ENCODE assay signal across 8 cellular contexts in genomic region chr7:123865517-123866117, GRCh38. TPM values are rescaled to one million over a fixed set of nuclear protein-coding genes. Genes with fewer than 3 reads are reported as not detected.
DNase-seq lines count a peak whose midpoint lies in the region; ATAC-seq and TF ChIP-seq lines count a peak whose summit lies in the region.

No MANE protein-coding gene starts in this region.

- no peak overlapping the region for H3K4ac ChIP-seq in IMR-90 (ENCODE audit: low read depth, low read length)

- H3K36me3 ChIP-seq in IMR-90 (ENCODE audit: control insufficient read depth, insufficient read depth, low read length): no peaks in the 10 kb centered on the region

- H2BK20ac ChIP-seq in IMR-90 (ENCODE audit: low read depth, low read length): no peak overlapping the region

- no peak overlapping the region for H2AK5ac ChIP-seq in IMR-90 (ENCODE audit: low read depth, low read length)

- CTCF ChIA-PET in IMR-90 (lab: Yijun Ruan, JAX): interaction anchor here (0.6 to 2.2 kb wide), 7 partner anchors 50 to 230 kb away, joined by 3 to 17 read pairs (median 4); no protein-coding TSS in a partner anchor
- CTCF ChIA-PET in RWPE1 (lab: Yijun Ruan, JAX): interaction anchor here (0.5 to 3.1 kb wide), 6 partner anchors 15 to 230 kb away, joined by 3 to 30 read pairs (median 6); no protein-coding TSS in a partner anchor

- H3K36me3 Mint-ChIP-seq in brain: no peaks in the 10 kb centered on the region

- peaks cover 0 to 4% (median 3%) of the 10 kb centered on the region in 5 experiments for H3K9me3 Mint-ChIP-seq in brain

- peak overlapping the region in 1 of 5 experiments; percentile 8 for H3K27ac Mint-ChIP-seq in brain

- H3K18ac ChIP-seq in IMR-90 (ENCODE audit: low read depth, low read length): no peak overlapping the region

- no peaks in the 10 kb centered on the region for H4K20me1 ChIP-seq in IMR-90 (ENCODE audit: insufficient read depth, low read length)

- peaks cover 3% of the 10 kb centered on the region for H3K27me3 ChIP-seq in IMR-90 (ENCODE audit: control insufficient read depth, insufficient read depth, low read length)

- H3K27me3 Mint-ChIP-seq in brain: peaks cover 6% of the 10 kb centered on the region

- TF ChIP-seq CTCF in IMR-90 (conservative IDR thresholded peaks at IDR 0.05; ENCODE audit: low read depth, low read length) (peak; percentile 74), RWPE1 (conservative IDR thresholded peaks at IDR 0.05; ENCODE audit: low read depth) (peak; percentile 84), brain (conservative IDR thresholded peaks at IDR 0.05) (peak; percentile 80 to 84)

- H3K27ac ChIP-seq in IMR-90 (ENCODE audit: insufficient read depth, low read length) (no peak overlapping the region), RWPE1 (no peak overlapping the region)

- H3K9me3 ChIP-seq in IMR-90 (ENCODE audit: control insufficient read depth, insufficient read depth, low read length): no peaks in the 10 kb centered on the region

- no peak overlapping the region for H2AK9ac ChIP-seq in IMR-90 (replicated peaks; ENCODE audit: low read depth, low read length, poor library complexity)

- POLR2A ChIA-PET in IMR-90 (lab: Charles Lee; ENCODE audit: unreplicated experiment) (no interaction called here), RWPE1 (lab: Yijun Ruan, JAX; ENCODE audit: low non-redundant PET) (no interaction called here)

- peak; percentile 94 for ATAC-seq in GM21723 (IDR thresholded peaks at IDR 0.05; ENCODE audit: unreplicated experiment)
- ATAC-seq in IMR-90 (ENCODE audit: low read depth): peak; percentile 96

- no peak overlapping the region for H2BK120ac ChIP-seq in IMR-90 (ENCODE audit: low read depth, low read length)

- TF ChIP-seq RAD21 in IMR-90 (IDR thresholded peaks at IDR 0.05; ENCODE audit: low read length): peak; percentile 69

- no peak overlapping the region for H3K14ac ChIP-seq in IMR-90 (replicated peaks; ENCODE audit: low read depth, low read length)

- dilution Hi-C loops in IMR-90 (cut with HindIII; ENCODE audit: low sequenced_read_pairs, unreplicated experiment): no loop called here

- BruUV-seq in IMR-90 (replicated peaks; lab: Mats Ljungman, UMichigan): no TSS peak

- H3K4me2 ChIP-seq in IMR-90 (ENCODE audit: low read depth, low read length): no peak overlapping the region

- no peak overlapping the region for H3K4me3 Mint-ChIP-seq in brain

- H4K5ac ChIP-seq in IMR-90 (ENCODE audit: low read depth, low read length): no peak overlapping the region

- no CpG with 5 or more reads among the region's 3 CpGs for WGBS in IMR-90 (ENCODE audit: extremely low coverage in 2 of 2, insufficient read length in 1 of 2), 2 experiments

- no peak overlapping the region for H3K56ac ChIP-seq in IMR-90 (ENCODE audit: extremely low read depth, insufficient read depth, low read length)

- H3K9me1 ChIP-seq in IMR-90 (ENCODE audit: insufficient read depth, low read length): no peaks in the 10 kb centered on the region

- no peak for TF ChIP-seq POLR2A in IMR-90 (IDR thresholded peaks at IDR 0.05; ENCODE audit: low read depth, low read length)

- no peak overlapping the region for H2BK15ac ChIP-seq in IMR-90 (ENCODE audit: low read depth, low read length)

- H2AFZ ChIP-seq in IMR-90 (replicated peaks; ENCODE audit: low read length, poor library complexity): no peak overlapping the region

- no peak overlapping the region for H2BK5ac ChIP-seq in IMR-90 (ENCODE audit: low read depth, low read length, poor library complexity, severe bottlenecking)

- no peaks in the 10 kb centered on the region for H3K4me1 ChIP-seq in IMR-90 (ENCODE audit: control insufficient read depth, insufficient read depth, low read length)

- H3K4me1 Mint-ChIP-seq in brain: no peaks in the 10 kb centered on the region

- no peaks in the 10 kb centered on the region for H3K79me1 ChIP-seq in IMR-90 (ENCODE audit: low read depth in 1 of 2, low read length in 2 of 2)

- H3K4me3 ChIP-seq in IMR-90 (ENCODE audit: insufficient read depth, low read depth, low read length): no peak overlapping the region

- H3K23ac ChIP-seq in IMR-90 (ENCODE audit: low read depth, low read length): no peak overlapping the region

- in situ Hi-C loops in IMR-90 (cut with MboI; ENCODE audit: low sequenced_read_pairs): loop anchor here (5.0 to 25.0 kb wide), 2 partner anchors 183 to 228 kb away; no protein-coding TSS in a partner anchor

- no peak overlapping the region for H4K8ac ChIP-seq in IMR-90 (ENCODE audit: low read depth in 2 of 2, low read length in 2 of 2)

- H4K91ac ChIP-seq in IMR-90 (ENCODE audit: insufficient read depth, low read depth, low read length): no peak overlapping the region

- H3K9ac ChIP-seq in IMR-90 (ENCODE audit: low read depth, low read length): no peak overlapping the region

- intact Hi-C loops in IMR-90 (cut with micrococcal nuclease): loop anchor here (1.0 to 2.0 kb wide), 4 partner anchors 67 to 284 kb away; no protein-coding TSS in a partner anchor

- peak; percentile 50 for DNase-seq in SIG-M5 treated with dmso at 0.1 percent for 504 hours (lab: John Stamatoyannopoulos, UW; ENCODE audit: unreplicated experiment)
- no peak for DNase-seq in SIG-M5 (lab: John Stamatoyannopoulos, UW)
- DNase-seq in IMR-90: peak; percentile 67
- peak; percentile 26 for DNase-seq in RWPE1 (ENCODE audit: low spot score)
- peak; percentile 48 for DNase-seq in iPS-NIHi7 (ENCODE audit: extremely low spot score)
- peak; percentile 27 for DNase-seq in stimulated activated CD4-positive, alpha-beta T cell treated with anti-CD3 and anti-CD28 coated beads, Interleukin-1b, Interleukin-23, amount 100 ng/mL, for 48 hours

TF ChIP-seq in IMR-90, 13 proteins besides CTCF, POLR2A, EP300 and RAD21:
- TF ChIP-seq RCOR1 (IDR thresholded peaks at IDR 0.05; ENCODE audit: insufficient replicate concordance, low read length): no peak
- TF ChIP-seq USF2 (IDR thresholded peaks at IDR 0.05; ENCODE audit: low read depth, low read length): no peak
- no peak for TF ChIP-seq FOS (IDR thresholded peaks at IDR 0.05; ENCODE audit: low read depth, low read length)
- peak; percentile 91 for TF ChIP-seq SMC3 (IDR thresholded peaks at IDR 0.05; ENCODE audit: low read depth, low read length)
- no peak for TF ChIP-seq MXI1 (IDR thresholded peaks at IDR 0.05; ENCODE audit: borderline replicate concordance, low read depth, low read length)
- no peak for TF ChIP-seq MAZ (IDR thresholded peaks at IDR 0.05; ENCODE audit: borderline replicate concordance, low read depth, low read length)
- no peak for TF ChIP-seq CHD1 (IDR thresholded peaks at IDR 0.05; ENCODE audit: low read depth, low read length)
- TF ChIP-seq NFE2L2 (IDR thresholded peaks at IDR 0.05; ENCODE audit: low read depth, low read length): no peak
- TF ChIP-seq RFX5 (IDR thresholded peaks at IDR 0.05; ENCODE audit: low read depth, low read length): no peak

RNA-seq across cellular contexts. Expression of gene HYAL4, which starts 20.6 kb away (rescaled TPM):
- total RNA-seq in IMR-90 (2012; rRNA removed): not detected in 2 replicates
- polyA plus RNA-seq in IMR-90 (2012; rRNA removed): not detected in 2 replicates
- not detected in 2 replicates for polyA plus RNA-seq in IMR-90 (2012; cell fraction: cytosol; rRNA removed)
- polyA plus RNA-seq in IMR-90 (2012; cell fraction: nucleus; rRNA removed; ENCODE audit: low replicate concordance): not detected in 2 replicates
- not detected for polyA plus RNA-seq in brain (ENCODE audit: insufficient read depth, low read depth, low replicate concordance)

RNA-seq across cellular contexts. Expression of gene SPAM1, which starts 59.4 kb away (rescaled TPM):
- not detected in 2 replicates for total RNA-seq in IMR-90 (2012; rRNA removed)
- not detected in 2 replicates for polyA plus RNA-seq in IMR-90 (2012; rRNA removed)
- not detected in 2 replicates for polyA plus RNA-seq in IMR-90 (2012; cell fraction: cytosol; rRNA removed)
- not detected in 2 replicates for polyA plus RNA-seq in IMR-90 (2012; cell fraction: nucleus; rRNA removed; ENCODE audit: low replicate concordance)
- polyA plus RNA-seq in brain (ENCODE audit: insufficient read depth, low read depth, low replicate concordance): not detected
